16 cellular contexts compared by ENCODE assay signal in the genomic region with DNA sequence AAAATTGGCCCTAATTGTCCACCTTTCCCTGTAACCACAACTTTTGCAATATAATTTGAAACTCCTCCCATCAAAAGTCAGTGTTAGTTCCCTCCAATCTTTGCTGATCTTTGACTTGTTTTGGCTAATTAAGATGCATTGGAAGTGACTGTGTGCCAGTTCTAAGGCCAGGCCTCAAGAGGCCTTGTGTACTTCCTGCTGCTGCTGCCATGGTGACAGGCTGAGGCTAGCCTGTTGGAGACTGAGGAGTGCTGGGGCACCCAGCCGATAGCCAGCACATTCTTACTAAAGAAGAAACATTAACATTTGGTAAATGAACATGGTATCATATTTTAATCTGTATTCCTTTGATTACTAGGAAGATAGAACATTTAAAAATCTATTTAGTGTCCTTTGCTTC.
A peak's percentile ranks its signal among the peaks of the same experiment; 100 is the strongest.
DNase-seq lines count a peak whose midpoint lies in the region; ATAC-seq and TF ChIP-seq lines count a peak whose summit lies in the region.
"Had no signal": no experiment of that assay in that cellular context is flagged by ENCODE, and none has a peak within 500 bp of the region (broad histone marks: within the 10 kb centered on the region; RNA-seq: fewer than 3 reads in every experiment).

No MANE protein-coding gene starts in this region.

- intact Hi-C loops in mucosa of descending colon (cut with DNase I, micrococcal nuclease) (no loop called here), upper lobe of right lung (cut with DNase I) (no loop called here)

- TF ChIP-seq POLR2A in suprapubic skin (IDR thresholded peaks at IDR 0.05): no peak

- in situ Hi-C loops in brain microvascular endothelial cell (cut with HindIII; ENCODE audit: low pct_ligation_motif_present, low sequenced_read_pairs): no loop called here

- H3K4me3 ChIP-seq in brain microvascular endothelial cell (ENCODE audit: low read depth, low read length): no peak overlapping the region
- H3K4me3 ChIP-seq in mucosa of descending colon: no peak overlapping the region
- H3K4me3 ChIP-seq in upper lobe of right lung: no peak overlapping the region
- no peak overlapping the region for H3K4me3 ChIP-seq in suprapubic skin
- H3K4me3 ChIP-seq: heart right ventricle, left ventricle myocardium inferior had no signal

- H3K27me3 ChIP-seq in brain microvascular endothelial cell (replicated peaks): no peaks in the 10 kb centered on the region
- H3K27me3 ChIP-seq in upper lobe of right lung: no peaks in the 10 kb centered on the region
- no peaks in the 10 kb centered on the region for H3K27me3 ChIP-seq in suprapubic skin

- no peak for TF ChIP-seq EP300 in suprapubic skin (IDR thresholded peaks at IDR 0.05)

- DNase-seq in SIG-M5 treated with dmso at 0.1 percent for 504 hours (lab: John Stamatoyannopoulos, UW; ENCODE audit: unreplicated experiment) (peak; percentile 16), SIG-M5 (lab: John Stamatoyannopoulos, UW) (no peak), NCI-H2029 (lab: John Stamatoyannopoulos, UW) (peak; percentile 41), brain microvascular endothelial cell (peak; percentile 47), mucosa of descending colon (no peak), upper lobe of right lung (no peak), suprapubic skin (ENCODE audit: low spot score in 2 of 2) (no peak)
- DNase-seq: Caco-2; heart right ventricle; left ventricle myocardium inferior; NK-92 treated with Interleukin-12 subunit alpha and Interleukin-12 subunit beta, amount 100 ng/mL, for 24 hours; SK-N-SH; stimulated activated CD4-positive, alpha-beta T cell treated with anti-CD3 and anti-CD28 coated beads, Interleukin-2, amount 100 ng/mL, for 24 hours; stimulated activated CD8-positive, alpha-beta memory T cell treated with anti-CD3 and anti-CD28 coated beads, Interleukin-4, amount 100 ng/mL, for 48 hours had no signal

- peak; percentile 45 for ATAC-seq in mucosa of descending colon
- no peak for ATAC-seq in upper lobe of right lung
- ATAC-seq in GM18517 (IDR thresholded peaks at IDR 0.05; ENCODE audit: unreplicated experiment): no peak
- ATAC-seq: heart right ventricle; natural killer cell treated with Interleukin-12 subunit alpha and Interleukin-12 subunit beta and Interleukin-15 and Interleukin-18, amount 100 ng/mL, for 72 hours had no signal

- H3K9me3 ChIP-seq in mucosa of descending colon (no peaks in the 10 kb centered on the region), upper lobe of right lung (no peaks in the 10 kb centered on the region), suprapubic skin (no peaks in the 10 kb centered on the region)
- H3K9me3 ChIP-seq: Caco-2, SK-N-SH had no signal

- H3K27ac ChIP-seq in brain microvascular endothelial cell: no peak overlapping the region
- no peak overlapping the region for H3K27ac ChIP-seq in upper lobe of right lung
- H3K27ac ChIP-seq in suprapubic skin: no peak overlapping the region
- H3K27ac ChIP-seq: heart right ventricle, left ventricle myocardium inferior had no signal

- 76% methylated on average over 1 of the region's 1 CpG for WGBS in suprapubic skin

- H3K36me3 ChIP-seq in brain microvascular endothelial cell (replicated peaks) (no peaks in the 10 kb centered on the region), mucosa of descending colon (ENCODE audit: low read depth) (no peaks in the 10 kb centered on the region), upper lobe of right lung (no peaks in the 10 kb centered on the region), suprapubic skin (no peaks in the 10 kb centered on the region)
- H3K36me3 ChIP-seq: heart right ventricle, left ventricle myocardium inferior had no signal

- no peaks in the 10 kb centered on the region for H3K4me1 ChIP-seq in mucosa of descending colon (ENCODE audit: low read depth)
- H3K4me1 ChIP-seq in upper lobe of right lung: no peaks in the 10 kb centered on the region
- no peaks in the 10 kb centered on the region for H3K4me1 ChIP-seq in suprapubic skin
- H3K4me1 ChIP-seq: Caco-2, heart right ventricle, left ventricle myocardium inferior had no signal

- TF ChIP-seq CTCF in brain microvascular endothelial cell (IDR thresholded peaks at IDR 0.05; ENCODE audit: low read depth, low read length, missing control alignments) (no peak), mucosa of descending colon (IDR thresholded peaks at IDR 0.05) (no peak), upper lobe of right lung (IDR thresholded peaks at IDR 0.05) (no peak), suprapubic skin (IDR thresholded peaks at IDR 0.05) (no peak)

Comparison
In these comparisons a context has a peak if more than half of its experiments do, and no peak if none do; other contexts are left out.
1. DNase-seq: peak in SIG-M5 treated with dmso at 0.1 percent for 504 hours (single experiment), NCI-H2029 (single experiment) and brain microvascular endothelial cell (single experiment); none in SIG-M5 (single experiment), mucosa of descending colon (0 of 3), upper lobe of right lung (single experiment) and suprapubic skin (0 of 2).